In genomic region chr9:79776581-79776980, GRCh38 we compare ENCODE assay signal across 18 cellular contexts.
"Had no signal": no experiment of that assay in that cellular context is flagged by ENCODE, and none has a peak within 500 bp of the region (broad histone marks: within the 10 kb centered on the region; RNA-seq: fewer than 3 reads in every experiment).

No MANE protein-coding gene starts in this region.

- DNase-seq: activated CD4-positive, alpha-beta memory T cell treated with anti-CD3 and anti-CD28 coated beads, Interleukin-2, amount 10 ng/mL, durations not matched to agents 7 days and 5 days; activated CD4-positive, alpha-beta T cell treated with anti-CD3 and anti-CD28 coated beads for 36 hours; activated effector memory CD4-positive, alpha-beta T cell treated with Interleukin-2 at 50 U/mL for 16 hours; activated naive CD4-positive, alpha-beta T cell treated with anti-CD3 and anti-CD28 coated beads, Interleukin-2, amount 50 U/mL, for 16 hours; activated T-cell treated with anti-CD3 and anti-CD28 coated beads, Interleukin-2, amount 50 U/mL, for 4 hours; adrenal gland; heart left ventricle; left lung; mucosa of descending colon; naive thymus-derived CD4-positive, alpha-beta T cell; pancreas; sigmoid colon; stimulated activated CD4-positive, alpha-beta T cell treated with anti-CD3 and anti-CD28 coated beads, Interleukin-1b, Interleukin-23, amount 100 ng/mL, for 48 hours; stomach; T-helper 17 cell; testis had no signal

- H3K27ac ChIP-seq: adrenal gland, coronary artery, foreskin keratinocyte, heart left ventricle, left lung, pancreas, sigmoid colon, stomach, testis had no signal

- H3K4me3 ChIP-seq: adrenal gland, coronary artery, heart left ventricle, left lung, mucosa of descending colon, pancreas, sigmoid colon, stomach, testis had no signal

- H3K9me3 ChIP-seq: adrenal gland, heart left ventricle, left lung, mucosa of descending colon, pancreas, sigmoid colon, stomach, testis had no signal

- H3K36me3 ChIP-seq: adrenal gland, heart left ventricle, left lung, pancreas, sigmoid colon, stomach had no signal

- ATAC-seq: activated CD4-positive, alpha-beta T cell treated with anti-CD3 and anti-CD28 coated beads for 36 hours; activated T-cell treated with anti-CD3 and anti-CD28 coated beads, Interleukin-2, amount 50 U/mL, for 4 hours; foreskin keratinocyte; heart left ventricle; left lung; mucosa of descending colon; naive thymus-derived CD4-positive, alpha-beta T cell; pancreas; T-helper 17 cell had no signal

- H3K4me1 ChIP-seq: adrenal gland, foreskin keratinocyte, heart left ventricle, left lung, pancreas, sigmoid colon, stomach, testis had no signal

- H3K27me3 ChIP-seq: adrenal gland, heart left ventricle, left lung, pancreas, sigmoid colon, stomach, testis had no signal
